29 cellular contexts compared by ENCODE assay signal in the genomic region with DNA sequence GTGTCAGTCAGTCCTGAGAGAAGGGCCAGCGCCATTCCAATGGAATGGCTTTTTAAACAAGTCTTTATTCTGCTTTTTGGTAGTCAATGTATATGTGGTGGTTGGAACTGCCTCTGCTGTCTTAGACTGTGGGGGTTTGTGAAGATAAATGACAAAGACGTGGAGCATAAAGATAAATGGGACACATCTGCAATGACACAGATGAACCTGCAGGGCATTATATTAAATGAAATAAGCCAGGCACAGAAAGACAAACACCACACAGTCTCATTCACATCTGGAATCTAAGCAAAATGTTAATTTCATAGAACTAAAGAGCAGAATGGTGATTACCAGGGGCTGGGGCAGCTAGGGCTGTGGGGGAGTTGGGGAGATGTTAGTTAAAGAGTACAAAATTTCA.
"Had no signal": no experiment of that assay in that cellular context is flagged by ENCODE, and none has a peak within 500 bp of the region (broad histone marks: within the 10 kb centered on the region; RNA-seq: fewer than 3 reads in every experiment).

No MANE protein-coding gene starts in this region.

- H3K27ac ChIP-seq: ascending aorta, breast epithelium, cardiac muscle cell, colonic mucosa, WERI-Rb-1 had no signal

- H3K9me3 ChIP-seq: ascending aorta, breast epithelium, colonic mucosa had no signal

- H3K4me3 Mint-ChIP-seq: activated B cell treated with CpG ODN at 0.5 μM for 24 hours; activated CD8-positive, alpha-beta T cell treated with anti-CD3 and anti-CD28 coated beads for 36 hours; activated naive CD4-positive, alpha-beta T cell treated with anti-CD3 and anti-CD28 coated beads, Interleukin-2, amount 10 ng/mL, durations not matched to agents 7 days and 5 days; activated naive CD8-positive, alpha-beta T cell treated with anti-CD3 and anti-CD28 coated beads, Interleukin-2, amount 10 ng/mL, durations not matched to agents 7 days and 5 days; activated T-helper 1 cell treated with anti-CD3 and anti-CD28 coated beads, Interleukin-12 subunit alpha, Interleukin-12 subunit beta, Interleukin-2, Interleukin-4 antibody, amounts not matched to agents 30 ng/mL and 10 ng/mL and 1 ng/mL, durations not matched to agents 14 hours and 24 hours and 36 hours; brain; T-helper 17 cell; T-helper 2 cell treated with Interferon-gamma antibody and Interleukin-4, amounts not matched to agents 5 μg/mL and 100 μg/mL, for 36 hours had no signal

- H3K4me1 Mint-ChIP-seq: activated B cell treated with CpG ODN at 0.5 μM for 24 hours; activated naive CD4-positive, alpha-beta T cell treated with anti-CD3 and anti-CD28 coated beads, Interleukin-2, amount 10 ng/mL, durations not matched to agents 7 days and 5 days; activated naive CD8-positive, alpha-beta T cell treated with anti-CD3 and anti-CD28 coated beads, Interleukin-2, amount 10 ng/mL, durations not matched to agents 7 days and 5 days; brain; T-helper 17 cell had no signal

- H3K27me3 ChIP-seq: ascending aorta, breast epithelium, cardiac muscle cell, colonic mucosa had no signal

- H3K4me1 ChIP-seq: ascending aorta, breast epithelium, colonic mucosa had no signal

- H3K9me3 Mint-ChIP-seq: activated B cell treated with CpG ODN at 0.5 μM for 24 hours; activated T-helper 1 cell treated with anti-CD3 and anti-CD28 coated beads, Interleukin-12 subunit alpha, Interleukin-12 subunit beta, Interleukin-2, Interleukin-4 antibody, amounts not matched to agents 30 ng/mL and 10 ng/mL and 1 ng/mL, durations not matched to agents 14 hours and 24 hours and 36 hours; activated T-helper 2 cell treated with anti-CD3 and anti-CD28 coated beads, Interferon-gamma antibody, Interleukin-2, Interleukin-4, amounts not matched to agents 10 μg/mL and 5 μg/mL and 100 μg/mL, durations not matched to agents 14 hours and 24 hours and 36 hours had no signal

- H3K4me3 ChIP-seq: ascending aorta, breast epithelium, cardiac muscle cell, colonic mucosa had no signal

- H3K36me3 ChIP-seq: ascending aorta, breast epithelium, cardiac muscle cell, colonic mucosa, WERI-Rb-1 had no signal

- ATAC-seq: activated CD4-positive, CD25-positive, alpha-beta regulatory T cell treated with anti-CD3 and anti-CD28 coated beads, Interleukin-2, amount 50 U/mL, for 24 hours; activated CD8-positive, alpha-beta T cell treated with anti-CD3 and anti-CD28 coated beads for 36 hours; activated naive CD4-positive, alpha-beta T cell treated with anti-CD3 and anti-CD28 coated beads, Interleukin-2, amount 50 U/mL, for 72 hours; esophagus mucosa; T-helper 17 cell had no signal

- H3K27ac Mint-ChIP-seq: activated B cell treated with CpG ODN at 0.5 μM for 24 hours; activated CD8-positive, alpha-beta T cell treated with anti-CD3 and anti-CD28 coated beads for 36 hours; activated naive CD4-positive, alpha-beta T cell treated with anti-CD3 and anti-CD28 coated beads, Interleukin-2, amount 10 ng/mL, durations not matched to agents 7 days and 5 days; activated naive CD4-positive, alpha-beta T cell treated with anti-CD3 and anti-CD28 coated beads, Interleukin-2, amount 50 U/mL, for 72 hours; activated naive CD8-positive, alpha-beta T cell treated with anti-CD3 and anti-CD28 coated beads, Interleukin-2, amount 10 ng/mL, durations not matched to agents 7 days and 5 days; activated T-helper 1 cell treated with anti-CD3 and anti-CD28 coated beads, Interleukin-12 subunit alpha, Interleukin-12 subunit beta, Interleukin-2, Interleukin-4 antibody, amounts not matched to agents 30 ng/mL and 10 ng/mL and 1 ng/mL, durations not matched to agents 14 hours and 24 hours and 36 hours; activated T-helper 2 cell treated with anti-CD3 and anti-CD28 coated beads, Interferon-gamma antibody, Interleukin-2, Interleukin-4, amounts not matched to agents 10 μg/mL and 5 μg/mL and 100 μg/mL, durations not matched to agents 14 hours and 24 hours and 36 hours; brain; T-helper 17 cell; T-helper 2 cell treated with Interferon-gamma antibody and Interleukin-4, amounts not matched to agents 5 μg/mL and 100 μg/mL, for 36 hours had no signal

- H3K36me3 Mint-ChIP-seq: activated naive CD4-positive, alpha-beta T cell treated with anti-CD3 and anti-CD28 coated beads, Interleukin-2, amount 10 ng/mL, durations not matched to agents 7 days and 5 days; activated naive CD4-positive, alpha-beta T cell treated with anti-CD3 and anti-CD28 coated beads, Interleukin-2, amount 50 U/mL, for 72 hours; activated naive CD8-positive, alpha-beta T cell treated with anti-CD3 and anti-CD28 coated beads, Interleukin-2, amount 10 ng/mL, durations not matched to agents 7 days and 5 days; brain had no signal

- H3K27me3 Mint-ChIP-seq: activated B cell treated with CpG ODN at 0.5 μM for 24 hours; activated CD8-positive, alpha-beta T cell treated with anti-CD3 and anti-CD28 coated beads for 36 hours; activated naive CD4-positive, alpha-beta T cell treated with anti-CD3 and anti-CD28 coated beads, Interleukin-2, amount 10 ng/mL, durations not matched to agents 7 days and 5 days; activated naive CD8-positive, alpha-beta T cell treated with anti-CD3 and anti-CD28 coated beads, Interleukin-2, amount 10 ng/mL, durations not matched to agents 7 days and 5 days; brain; T-helper 17 cell had no signal

- DNase-seq: activated B cell treated with CpG ODN at 0.5 μM for 24 hours; activated CD4-positive, alpha-beta T cell treated with anti-CD3 and anti-CD28 coated beads for 48 hours; activated CD4-positive, alpha-beta T cell treated with anti-CD3 and anti-CD28 coated beads, Interleukin-2, amount 50 U/mL, for 1 hour; activated CD4-positive, alpha-beta T cell treated with anti-CD3 and anti-CD28 coated beads, Interleukin-2, amount 50 U/mL, for 48 hours; activated CD8-positive, alpha-beta memory T cell treated with anti-CD3 and anti-CD28 coated beads for 24 hours; activated CD8-positive, alpha-beta T cell treated with anti-CD3 and anti-CD28 coated beads for 36 hours; activated effector memory CD4-positive, alpha-beta T cell treated with anti-CD3 and anti-CD28 coated beads, Interleukin-2, amount 50 U/mL, for 16 hours; activated naive CD4-positive, alpha-beta T cell treated with anti-CD3 and anti-CD28 coated beads, Interleukin-2, amount 10 ng/mL, durations not matched to agents 7 days and 5 days; activated naive CD8-positive, alpha-beta T cell treated with anti-CD3 and anti-CD28 coated beads, Interleukin-2, amount 10 ng/mL, durations not matched to agents 7 days and 5 days; activated T-cell treated with anti-CD3 and anti-CD28 coated beads, Interleukin-2, amount 50 U/mL, for 48 hours; central memory CD4-positive, alpha-beta T cell; colonic mucosa; effector CD8-positive, alpha-beta T cell; foreskin fibroblast; head of caudate nucleus; T-helper 1 cell; T-helper 17 cell; T1000; WERI-Rb-1 had no signal
